ENCODE assay signal across 19 cellular contexts in the genomic region with DNA sequence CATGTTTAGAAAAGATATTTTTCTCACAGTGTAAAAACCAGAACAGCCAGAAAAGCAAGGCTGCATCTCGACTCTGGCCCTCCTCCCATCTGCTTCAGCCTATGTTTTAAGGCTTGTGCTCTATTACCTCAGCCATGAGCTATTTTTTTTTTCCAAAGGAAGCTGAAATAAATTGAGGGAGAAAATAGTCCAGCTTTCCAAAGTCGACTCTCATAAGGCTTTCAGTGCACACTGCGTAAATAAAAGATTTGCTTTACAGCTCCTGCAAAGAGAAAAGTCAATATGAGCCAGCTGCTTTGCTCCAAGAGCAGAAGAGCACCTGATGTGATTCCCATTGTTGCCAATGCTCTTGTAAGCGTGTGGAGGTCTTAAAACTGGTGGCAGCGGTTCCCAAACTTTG. TPM values are rescaled to one million over a fixed set of nuclear protein-coding genes. Genes with fewer than 3 reads are reported as not detected.
DNase-seq lines count a peak whose midpoint lies in the region; ATAC-seq, FAIRE-seq and TF ChIP-seq lines count a peak whose summit lies in the region.
"Had no signal": no experiment of that assay in that cellular context is flagged by ENCODE, and none has a peak within 500 bp of the region (broad histone marks: within the 10 kb centered on the region; RNA-seq: fewer than 3 reads in every experiment).

No MANE protein-coding gene starts in this region.

- ATAC-seq in body of pancreas, result peak; percentile 89
- ATAC-seq in pancreas, result peak; percentile 94 to 96 (median 95)
- ATAC-seq in GM18873 (IDR thresholded peaks at IDR 0.05; ENCODE audit: low FRiP score, unreplicated experiment), result no peak
- ATAC-seq: activated CD8-positive, alpha-beta memory T cell treated with anti-CD3 and anti-CD28 coated beads, Interleukin-2, amount 10 ng/mL, durations not matched to agents 7 days and 5 days; T-cell had no signal

- H3K36me3 ChIP-seq in body of pancreas (replicated peaks in 1 of 2; ENCODE audit: insufficient read depth in 1 of 2, low read depth in 2 of 2), result no peaks in the 10 kb centered on the region
- H3K36me3 ChIP-seq in pancreas, result no peaks in the 10 kb centered on the region

- DNase-seq in DMS153 (lab: John Stamatoyannopoulos, UW) (peak; percentile 77), NCI-H1417 (lab: John Stamatoyannopoulos, UW) (peak; percentile 10 to 71 (median 63)), body of pancreas (peak; percentile 29 to 69 (median 54)), pancreas (peak in 3 of 6 donors; percentile 42 to 64 (median 56)), NCI-H128 (lab: John Stamatoyannopoulos, UW; ENCODE audit: unreplicated experiment) (no peak), SKM-1 (lab: John Stamatoyannopoulos, UW; ENCODE audit: unreplicated experiment) (no peak)
- no peak for DNase-seq in stimulated activated CD4-positive, alpha-beta T cell treated with anti-CD3 and anti-CD28 coated beads, Interleukin-4, amount 100 ng/mL, for 24 hours
- DNase-seq: activated B cell treated with CpG ODN at 0.5 μM for 24 hours; activated CD8-positive, alpha-beta memory T cell treated with anti-CD3 and anti-CD28 coated beads, Interleukin-2, amount 10 ng/mL, durations not matched to agents 7 days and 5 days; activated naive CD4-positive, alpha-beta T cell treated with anti-CD3 and anti-CD28 coated beads, Interleukin-2, amount 50 U/mL, for 16 hours; BE2C; effector CD4-positive, alpha-beta T cell; nucleus accumbens; T-cell had no signal

- WGBS in body of pancreas, 2 donors, result 25 to 33% methylated on average over 5 of the region's 5 CpGs
- WGBS in pancreas, 2 donors, result 17 to 18% methylated on average over 5 of the region's 5 CpGs

- peak in 2 of 3 donors; percentile 48 to 53 for TF ChIP-seq POLR2A in body of pancreas (IDR thresholded peaks at IDR 0.05)

- intact Hi-C loops in body of pancreas (cut with DNase I) (no loop called here), pancreas (cut with DNase I) (no loop called here)

- FAIRE-seq in pancreas (lab: Jason Lieb, UNC), result no peak

- H3K9me3 ChIP-seq in body of pancreas, result no peaks in the 10 kb centered on the region
- no peaks in the 10 kb centered on the region for H3K9me3 ChIP-seq in pancreas
- H3K9me3 ChIP-seq: BE2C had no signal

- H3K4me1 ChIP-seq in body of pancreas, result peaks cover 24% of the 10 kb centered on the region
- peaks cover 6 to 13% (median 10%) of the 10 kb centered on the region in 3 donors for H3K4me1 ChIP-seq in pancreas

- peak overlapping the region; percentile 79 to 89 (median 81) for H3K27ac ChIP-seq in body of pancreas
- peak overlapping the region; percentile 44 to 85 (median 71) for H3K27ac ChIP-seq in pancreas
- H3K27ac ChIP-seq: HL-60 had no signal

- H3K27me3 ChIP-seq in body of pancreas (no peaks in the 10 kb centered on the region), pancreas (no peaks in the 10 kb centered on the region)
- H3K27me3 ChIP-seq: BE2C had no signal

- H3K4me3 ChIP-seq in body of pancreas (no peak overlapping the region), pancreas (peak overlapping the region in 2 of 4 donors; percentile 14 to 37)

- no peak for TF ChIP-seq CTCF in body of pancreas (IDR thresholded peaks at IDR 0.05)
- TF ChIP-seq CTCF in pancreas (IDR thresholded peaks at IDR 0.05), result no peak

RNA-seq across cellular contexts. Expression of a gene that starts 26.7 kb away (rescaled TPM):
- total RNA-seq in body of pancreas (1 to 10 TPM; 2.9 to 6.3 TPM), pancreas (10 to 100 TPM in 2 of 6 donors, 1 to 10 TPM in 4; 2.4 to 18.4 (median 6.7) TPM)
- 10 to 100 TPM; 16.2 to 67.5 TPM for polyA plus RNA-seq in pancreas
- total RNA-seq: activated B cell treated with CpG ODN at 0.5 μM for 24 hours; activated CD8-positive, alpha-beta memory T cell treated with anti-CD3 and anti-CD28 coated beads, Interleukin-2, amount 10 ng/mL, durations not matched to agents 7 days and 5 days; fibroblast of villous mesenchyme; LHCN-M2; mesenteric fat pad had no signal

RNA-seq across cellular contexts. Expression of a gene that starts 29.4 kb away (rescaled TPM):
- total RNA-seq in body of pancreas, result 10 to 100 TPM in 1 of 2 donors, 1 to 10 TPM in 1; 8.0 to 20.1 TPM
- 1 to 10 TPM; 5.0 to 9.5 (median 6.3) TPM for total RNA-seq in pancreas
- 10 to 100 TPM; 10.0 to 29.7 TPM for polyA plus RNA-seq in pancreas

RNA-seq across cellular contexts. Expression of a gene that starts 43.4 kb away (rescaled TPM):
- total RNA-seq in body of pancreas (1 to 10 TPM; 6.5 to 7.3 TPM), pancreas (1 to 10 TPM; 1.9 to 6.8 (median 3.6) TPM)
- polyA plus RNA-seq in pancreas, result 1 to 10 TPM; 1.1 to 3.7 TPM

Comparison
In these comparisons a context has a peak if more than half of its experiments do, and no peak if none do; other contexts are left out.
1. DNase-seq: peak in DMS153 (single experiment), NCI-H1417 (3 of 3) and body of pancreas (4 of 4); none in stimulated activated CD4-positive, alpha-beta T cell treated with anti-CD3 and anti-CD28 coated beads, Interleukin-4, amount 100 ng/mL, for 24 hours (single experiment), NCI-H128 (single experiment) and SKM-1 (single experiment).